In the genomic region with DNA sequence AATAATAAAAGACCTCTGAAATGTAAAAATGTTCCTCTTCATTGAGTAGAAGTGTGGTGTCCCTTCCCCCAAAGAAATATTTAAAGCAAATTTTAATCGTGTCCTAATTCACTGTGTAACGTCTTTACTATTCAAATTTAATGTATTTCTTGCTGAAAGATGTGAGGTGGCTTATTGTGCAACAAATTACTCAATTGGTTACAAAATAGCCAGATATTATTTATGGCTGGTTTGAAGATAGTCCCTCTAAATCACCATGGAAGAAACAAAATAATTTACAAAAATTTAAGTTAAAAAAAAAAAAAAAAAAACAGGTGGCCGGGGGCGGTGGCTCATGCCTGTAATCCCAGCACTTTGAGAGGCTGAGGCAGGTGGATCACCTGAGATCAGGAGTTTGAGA, we compare ENCODE assay signal across 14 cellular contexts. TPM values are rescaled to one million over a fixed set of nuclear protein-coding genes. Genes with fewer than 3 reads are reported as not detected.
DNase-seq lines count a peak whose midpoint lies in the region; ATAC-seq, FAIRE-seq and TF ChIP-seq lines count a peak whose summit lies in the region.
"Not testable (repeated sequence)": the region's sequence is repeated elsewhere in the genome, so short reads cannot be mapped to it uniquely, and the experiment has no call there.
"Had no signal": no experiment of that assay in that cellular context is flagged by ENCODE, and none has a peak within 500 bp of the region (broad histone marks: within the 10 kb centered on the region; RNA-seq: fewer than 3 reads in every experiment).

No MANE protein-coding gene starts in this region.

- not testable (repeated sequence) for H3K9me1 ChIP-seq in K562 (ENCODE audit: control insufficient read depth, insufficient read depth, low read length)

- not testable (repeated sequence) for H3K27me3 ChIP-seq in A673 (replicated peaks; ENCODE audit: insufficient read depth, low read depth, low read length, poor library complexity); GM23338 (ENCODE audit: insufficient read depth); K562 (ENCODE audit: control insufficient read depth in 2 of 2, insufficient read depth in 2 of 2, low read length in 2 of 2)

- not testable (repeated sequence) for DNase-seq in A673 (ENCODE audit: low spot score); GM23338 (ENCODE audit: low spot score); SK-N-MC (ENCODE audit: low read depth, low spot score); K562 (ENCODE audit: extremely low read depth in 1 of 4, low spot score in 3 of 4); nephron progenitor cell
- DNase-seq in amniotic epithelial cell (ENCODE audit: low read depth) (peak; percentile 51), MCF 10A (ENCODE audit: unreplicated experiment) (peak; percentile 21)

- not testable (repeated sequence) for H3K9me3 Mint-ChIP-seq in GM23338; MCF 10A (ENCODE audit: unreplicated experiment); nephron progenitor cell

- H3K27ac Mint-ChIP-seq in GM23338; MCF 10A (ENCODE audit: low read depth, unreplicated experiment): not testable (repeated sequence)
- peak overlapping the region; percentile 55 for H3K27ac Mint-ChIP-seq in nephron progenitor cell

- not testable (repeated sequence) for TF ChIP-seq CTCF in A673 (conservative IDR thresholded peaks at IDR 0.05; ENCODE audit: low read depth, low read length); GM23338 (conservative IDR thresholded peaks at IDR 0.05; ENCODE audit: low read depth in 2 of 2); K562 (IDR thresholded peaks at IDR 0.05 in 2 of 3, conservative IDR thresholded peaks at IDR 0.05 in 1 of 3; ENCODE audit: insufficient read depth in 2 of 3, low read depth in 1 of 3, low read length in 3 of 3); MCF 10A (IDR thresholded peaks at IDR 0.05; ENCODE audit: unreplicated experiment); nephron progenitor cell (IDR thresholded peaks at IDR 0.05)

- H3K27me3 Mint-ChIP-seq in GM23338 (ENCODE audit: insufficient read depth, low read depth, poor library complexity); MCF 10A (ENCODE audit: insufficient read depth, unreplicated experiment); nephron progenitor cell (ENCODE audit: low read depth, poor library complexity): not testable (repeated sequence)

- intact Hi-C loops in A673 (cut with micrococcal nuclease; ENCODE audit: unreplicated experiment) = loop anchor here (5.0 kb wide), 1 partner anchor 38 kb away; no protein-coding TSS in a partner anchor
- intact Hi-C loops in K562 (cut with micrococcal nuclease) = loop anchor here (10.0 kb wide), 1 partner anchor 541 kb away; a partner anchor contains a TSS
- intact Hi-C loops in MCF 10A (cut with micrococcal nuclease) = not testable (repeated sequence)

- not testable (repeated sequence) for H3K36me3 ChIP-seq in A673 (ENCODE audit: insufficient read depth, low read length, poor library complexity, severe bottlenecking); GM23338 (ENCODE audit: insufficient read depth); SK-N-MC (ENCODE audit: insufficient read depth, low read length); K562 (ENCODE audit: control insufficient read depth, insufficient read depth, low read length)

- CTCF ChIA-PET in A673 (lab: Charles Lee); K562 (lab: Yijun Ruan, JAX; ENCODE audit: low intra/inter-chr PET ratio): not testable (repeated sequence)
- CTCF ChIA-PET in MCF 10A (lab: Yijun Ruan, JAX) = interaction anchor here (2.3 kb wide), 1 partner anchor 15 kb away, joined by 11 read pairs; no protein-coding TSS in a partner anchor

- not testable (repeated sequence) for H3K79me2 ChIP-seq in GM23338 (replicated peaks; ENCODE audit: insufficient read depth); K562 (ENCODE audit: control insufficient read depth, insufficient read depth, low read length)

- H3K9me2 ChIP-seq in GM23338 (ENCODE audit: insufficient read depth) = not testable (repeated sequence)

- FAIRE-seq in K562 (lab: Jason Lieb, UNC) = not testable (repeated sequence)

- not testable (repeated sequence) for H3F3A ChIP-seq in GM23338 (replicated peaks; ENCODE audit: low read depth)

- not testable (repeated sequence) for H3K9me3 ChIP-seq in A673 (ENCODE audit: low read depth, low read length, poor library complexity, severe bottlenecking); SK-N-MC (ENCODE audit: low read depth, low read length); K562 (replicated peaks; ENCODE audit: control insufficient read depth, insufficient read depth, low read depth, low read length)

- not testable (repeated sequence) for H3K36me3 Mint-ChIP-seq in GM23338 (ENCODE audit: low read depth); MCF 10A (ENCODE audit: insufficient read depth, unreplicated experiment); nephron progenitor cell (ENCODE audit: low read depth)

- 66% methylated on average over 4 of the region's 4 CpGs for WGBS in K562 (ENCODE audit: insufficient coverage, low coverage, missing lambda C conversion rate)

- not testable (repeated sequence) for ATAC-seq in GM23338, K562

- in situ Hi-C loops in K562 (cut with MboI) = not testable (repeated sequence)

- TF ChIP-seq POLR2A in K562 (conservative IDR thresholded peaks at IDR 0.05) = not testable (repeated sequence)

- TF ChIP-seq EP300 in K562 (IDR thresholded peaks at IDR 0.05; ENCODE audit: low read length) = not testable (repeated sequence)

- H3K27ac ChIP-seq in A673 (ENCODE audit: low read depth, low read length, poor library complexity, severe bottlenecking) = peak overlapping the region; percentile 68
- 0 out of 2 replicates have a peak overlapping the region, but pooled peaks have one; percentile 23 for H3K27ac ChIP-seq in GM23338 (ENCODE audit: low read depth)
- H3K27ac ChIP-seq in SK-N-MC = 0 out of 2 replicates have a peak overlapping the region, but pooled peaks have one; percentile 60
- not testable (repeated sequence) for H3K27ac ChIP-seq in K562 (ENCODE audit: extremely low read depth, low read depth, low read length)

- H3K4me1 Mint-ChIP-seq in GM23338 (peaks cover 32% of the 10 kb centered on the region), MCF 10A (ENCODE audit: insufficient read depth, unreplicated experiment) (peaks cover 20% of the 10 kb centered on the region), nephron progenitor cell (peaks cover 40% of the 10 kb centered on the region)

- H2AFZ ChIP-seq in GM23338; K562 (ENCODE audit: low read depth, low read length): not testable (repeated sequence)

- H3K9ac ChIP-seq in SK-N-MC (ENCODE audit: insufficient read length); K562 (ENCODE audit: insufficient read depth in 1 of 2, low read depth in 2 of 2, low read length in 2 of 2): not testable (repeated sequence)

- not testable (repeated sequence) for H3K4me2 ChIP-seq in GM23338; K562 (ENCODE audit: insufficient read depth, low read length)

- not testable (repeated sequence) for TF ChIP-seq RAD21 in K562 (CRISPR knock-in tag; conservative IDR thresholded peaks at IDR 0.05 in 1 of 2, IDR thresholded peaks at IDR 0.05 in 1 of 2)

- BruUV-seq in A673 (replicated peaks; lab: Mats Ljungman, UMichigan); K562 (replicated peaks; lab: Mats Ljungman, UMichigan); MCF 10A (replicated peaks; lab: Mats Ljungman, UMichigan): not testable (repeated sequence)

- H4K20me1 ChIP-seq in GM23338 (replicated peaks; ENCODE audit: insufficient read depth); K562 (replicated peaks; ENCODE audit: control insufficient read depth, insufficient read depth, low read length): not testable (repeated sequence)

- not testable (repeated sequence) for H3K4me3 ChIP-seq in A673 (ENCODE audit: low read depth, low read length, poor library complexity, severe bottlenecking); GM23338; SK-N-MC; K562

- not testable (repeated sequence) for H3K4me3 Mint-ChIP-seq in GM23338; MCF 10A (ENCODE audit: unreplicated experiment); nephron progenitor cell

- POLR2A ChIA-PET in A673 (lab: Charles Lee; ENCODE audit: low non-redundant PET); K562 (lab: Yijun Ruan, JAX): not testable (repeated sequence)
- POLR2A ChIA-PET in MCF 10A (lab: Yijun Ruan, JAX) = interaction anchor here (0.9 kb wide), 1 partner anchor 10 kb away, joined by 3 read pairs; no protein-coding TSS in a partner anchor

- H3K4me1 ChIP-seq in A673 (ENCODE audit: insufficient read depth, low read length, poor library complexity, severe bottlenecking) (peaks cover 65% of the 10 kb centered on the region), GM23338 (ENCODE audit: insufficient read depth) (peaks cover 35% of the 10 kb centered on the region), K562 (replicated peaks in 1 of 2; ENCODE audit: control insufficient read depth in 2 of 2, insufficient read depth in 2 of 2, low read length in 2 of 2) (peaks cover 0 to 16% of the 10 kb centered on the region in 2 experiments; a peak in 3 of 5 replicates)

RNA-seq across cellular contexts. Expression of a gene that starts 43.7 kb away (rescaled TPM):
- total RNA-seq in A673 (2021) (147 and 182 TPM in 2 replicates), K562 (2014; rRNA removed) (41.6 and 46.5 TPM in 2 replicates), K562 (2014; rRNA removed; fragmentation: Illumina TruSeq; extraction: Trizol) (68.5 and 79.7 TPM in 2 replicates), K562 (2015; rRNA removed; fragmentation: Illumina TruSeq; extraction: Trizol) (32.3 and 34.4 TPM in 2 replicates), K562 (2021) (37.0 and 42.4 TPM in 2 replicates), MCF 10A (2022) (9.5 and 13.8 TPM in 2 replicates)
- total RNA-seq in GM23338 (2014; rRNA removed; shearing (Covaris generic)) = 1.1 and 2.2 TPM in 2 replicates
- polyA plus RNA-seq in GM23338 (2016; fragmentation: Nextera tagmentation; extraction: Ambion mirVana) (4.5 and 5.7 TPM in 2 replicates), K562 (2011; rRNA removed) (7.4 and 7.7 TPM in 2 replicates), K562 (2014; fragmentation: Illumina TruSeq; extraction: Trizol) (88.4 and 90.9 TPM in 2 replicates), K562 (2014; fragmentation: Nextera tagmentation; extraction: Ambion mirVana) (10 to 100 TPM; 92.2 to 95.9 TPM), K562 (2014; rRNA removed) (54.4 and 74.3 TPM in 2 replicates)
- 1.6 and 6.8 TPM in 2 replicates for total RNA-seq in K562 (2011; cell fraction: chromatin; rRNA removed; ENCODE audit: low replicate concordance)
- total RNA-seq in K562 (2011; cell fraction: nucleolus; rRNA removed) = 1.7 and 2.5 TPM in 2 replicates
- 2.4 and 4.7 TPM in 2 replicates for total RNA-seq in K562 (2011; cell fraction: nucleoplasm; rRNA removed)
- 1.1 and 3.8 TPM in 2 replicates for polyA plus RNA-seq in K562 (2011; cell fraction: cytosol; rRNA removed)
- polyA plus RNA-seq in K562 (2011; cell fraction: nucleus; rRNA removed) = 0.51 and 1.2 TPM in 2 replicates
- 30.3 and 94.1 TPM in 2 replicates for polyA plus RNA-seq in K562 (2012)
- polyA minus RNA-seq in K562 (2011; rRNA and poly(A)+ RNA removed) = 1.9 and 3.2 TPM in 2 replicates
- polyA minus RNA-seq in K562 (2011; cell fraction: cytosol; rRNA and poly(A)+ RNA removed) = 1.7 and 2.1 TPM in 2 replicates
- 0.40 and 1.1 TPM in 2 replicates for polyA minus RNA-seq in K562 (2011; cell fraction: nucleus; rRNA and poly(A)+ RNA removed)
- total RNA-seq: B cell; CD4-positive, alpha-beta memory T cell; CD4-positive, alpha-beta T cell; CD4-positive, CD25-positive, alpha-beta regulatory T cell; CD8-positive, alpha-beta T cell had no signal
- polyA plus RNA-seq: CD14-positive monocyte; CD8-positive, alpha-beta memory T cell had no signal
